In the genomic region with DNA sequence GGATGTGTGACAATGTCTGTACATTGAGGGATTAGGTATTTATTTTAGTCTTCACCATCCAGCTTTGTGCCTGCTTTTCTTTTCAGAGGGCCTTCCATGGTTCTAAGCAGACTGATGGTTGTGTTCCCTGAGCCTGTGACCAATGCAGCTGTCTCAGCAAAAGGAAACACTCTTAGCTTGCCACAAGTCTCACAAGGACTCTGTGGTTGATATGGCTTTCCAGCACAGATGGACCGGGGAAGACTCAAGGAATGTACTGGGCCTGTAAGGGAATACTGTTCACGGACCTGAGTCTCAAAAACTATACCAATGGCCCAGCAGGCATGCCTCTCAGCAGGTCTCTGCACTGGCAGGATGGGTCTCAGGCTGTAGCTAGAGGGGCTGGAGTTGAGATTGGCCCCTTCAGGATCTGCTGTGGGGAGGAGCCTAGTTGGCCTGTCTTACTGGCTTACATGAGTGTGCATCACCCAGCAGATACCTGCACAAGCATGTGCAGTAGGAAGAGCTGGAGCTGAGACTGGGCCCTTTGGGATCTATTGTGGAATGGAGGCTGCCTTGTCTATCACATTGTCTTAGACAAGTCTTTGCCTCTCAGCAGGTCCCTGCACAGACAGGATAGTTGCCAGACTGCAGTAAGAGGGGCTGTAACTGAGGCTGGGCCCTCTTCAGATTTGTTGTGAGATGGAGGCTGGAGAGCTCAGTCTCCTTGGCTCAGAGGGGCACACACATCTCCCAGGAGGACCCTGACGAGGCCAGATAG, we compare ENCODE assay signal across 1 cellular context.
TF ChIP-seq lines count a peak whose summit lies in the region.

No MANE protein-coding gene starts in this region.

TF ChIP-seq in A549, 52 proteins besides CTCF, POLR2A, EP300 and RAD21 (continued from another document):
- TF ChIP-seq MAX (IDR thresholded peaks at IDR 0.05) (no peak), TP53 (CRISPR knock-in tag; IDR thresholded peaks at IDR 0.05) (no peak), KDM1A (IDR thresholded peaks at IDR 0.05; ENCODE audit: low read depth) (no peak), HOXB5 (CRISPR knock-in tag; IDR thresholded peaks at IDR 0.05) (no peak), ZFP36 (IDR thresholded peaks at IDR 0.05; ENCODE audit: borderline replicate concordance, partially characterized antibody) (no peak)
